19 cellular contexts compared by ENCODE assay signal in genomic region chr10:35362701-35363350, GRCh38. TPM values are rescaled to one million over a fixed set of nuclear protein-coding genes. Genes with fewer than 3 reads are reported as not detected.
DNase-seq lines count a peak whose midpoint lies in the region; ATAC-seq, FAIRE-seq and TF ChIP-seq lines count a peak whose summit lies in the region.
"Had no signal": no experiment of that assay in that cellular context is flagged by ENCODE, and none has a peak within 500 bp of the region (broad histone marks: within the 10 kb centered on the region; RNA-seq: fewer than 3 reads in every experiment).

No MANE protein-coding gene starts in this region.

- no peak for FAIRE-seq in HepG2 (lab: Jason Lieb, UNC)
- FAIRE-seq: A204.1, H1 had no signal

- DNase-seq in Calu3 (no peak), WTC11 (ENCODE audit: low spot score) (no peak), HepG2 (ENCODE audit: low spot score) (no peak), stomach (no peak), NCI-H226 (no peak), AG08396 (ENCODE audit: low spot score) (no peak)
- no peak for DNase-seq in activated CD4-positive, alpha-beta T cell treated with anti-CD3 and anti-CD28 coated beads for 48 hours
- DNase-seq: ACHN; AML-193; CD4-positive, alpha-beta T cell; DMS79 treated with DMSO at 0.1 percent for 48 hours; GF-D8; IMR-90; KBM-7 had no signal

- no peak for TF ChIP-seq RAD21 in HepG2 (CRISPR knock-in tag; IDR thresholded peaks at IDR 0.05)

- H3K4me1 Mint-ChIP-seq in Calu3 (ENCODE audit: low read depth, unreplicated experiment): peaks cover 22% of the 10 kb centered on the region
- H3K4me1 Mint-ChIP-seq in WTC11: peaks cover 23% of the 10 kb centered on the region

- H3K36me3 ChIP-seq in HepG2 (replicated peaks in 1 of 2; ENCODE audit: control insufficient read depth in 1 of 2, insufficient read depth in 2 of 2, low read length in 2 of 2): no peaks in the 10 kb centered on the region; a peak in 1 of 5 replicates
- H3K36me3 ChIP-seq in stomach: no peaks in the 10 kb centered on the region
- H3K36me3 ChIP-seq: HAP-1 had no signal

- H2AFZ ChIP-seq in HepG2 (ENCODE audit: low read length): no peak overlapping the region

- H3K27me3 Mint-ChIP-seq in Calu3 (ENCODE audit: unreplicated experiment) (no peaks in the 10 kb centered on the region), WTC11 (ENCODE audit: low read depth) (no peaks in the 10 kb centered on the region)
- H3K27me3 Mint-ChIP-seq: CD4-positive, alpha-beta T cell had no signal

- no peak overlapping the region for H3K4me2 ChIP-seq in HepG2 (ENCODE audit: low read depth, low read length)

- in situ Hi-C loops in HepG2 (cut with HindIII; ENCODE audit: extremely low pct_ligation_motif_present, low pct_unique_long_range_greater_than_20kb): no loop called here

- H3K9me3 ChIP-seq in HepG2 (ENCODE audit: low read length) (no peaks in the 10 kb centered on the region), stomach (no peaks in the 10 kb centered on the region)
- H3K9me3 ChIP-seq: HAP-1 had no signal

- WGBS in HepG2 (ENCODE audit: low lambda C conversion rate): 96% methylated on average over 18 of the region's 41 CpGs
- WGBS in stomach, 5 donors: 94 to 98% (median 96%) methylated on average over 20 to 41 of the region's 41 CpGs

- H3K27me3 ChIP-seq in HepG2 (ENCODE audit: control insufficient read depth in 1 of 2, insufficient read depth in 2 of 2, low read length in 2 of 2) (no peaks in the 10 kb centered on the region), stomach (no peaks in the 10 kb centered on the region)

- peaks cover 62% of the 10 kb centered on the region for H3K4me1 ChIP-seq in HepG2 (ENCODE audit: insufficient read depth, low read length)
- peaks cover 24 to 95% (median 60%) of the 10 kb centered on the region in 4 donors for H3K4me1 ChIP-seq in stomach

- H3K27ac Mint-ChIP-seq in Calu3 (ENCODE audit: unreplicated experiment): peak overlapping the region; percentile 13
- H3K27ac Mint-ChIP-seq in WTC11: no peak overlapping the region
- H3K27ac Mint-ChIP-seq: CD4-positive, alpha-beta T cell had no signal

- ATAC-seq in WTC11 (peak; percentile 20), HepG2 (no peak)

- peaks cover 92% of the 10 kb centered on the region for H3K79me2 ChIP-seq in HepG2 (ENCODE audit: insufficient read depth, low read length)

- POLR2A ChIA-PET in WTC11 (lab: Charles Lee): no interaction called here
- POLR2A ChIA-PET in HepG2 (lab: Yijun Ruan, JAX): interaction anchor here (3.4 kb wide), 1 partner anchor 31 kb away, joined by 13 read pairs; no protein-coding TSS in a partner anchor

- H4K20me1 ChIP-seq in HepG2 (ENCODE audit: insufficient read depth, low read length): no peaks in the 10 kb centered on the region; the same call in 1 of the 2 replicates

- CTCF ChIA-PET in Calu3 (lab: Charles Lee) (interaction anchor here (0.8 kb wide), 1 partner anchor 208 kb away, joined by 5 read pairs; no protein-coding TSS in a partner anchor), WTC11 (lab: Charles Lee) (no interaction called here), HepG2 (lab: Yijun Ruan, JAX; ENCODE audit: low intra/inter-chr PET ratio, low total read pairs) (no interaction called here)

- H3K4me3 Mint-ChIP-seq in Calu3 (ENCODE audit: low read depth, unreplicated experiment) (no peak overlapping the region), WTC11 (no peak overlapping the region)

- no peaks in the 10 kb centered on the region for H3K9me3 Mint-ChIP-seq in Calu3 (ENCODE audit: low read depth, unreplicated experiment)
- H3K9me3 Mint-ChIP-seq in WTC11: no peaks in the 10 kb centered on the region
- H3K9me3 Mint-ChIP-seq: CD4-positive, alpha-beta T cell had no signal

- TF ChIP-seq EP300 in HepG2 (IDR thresholded peaks at IDR 0.05; ENCODE audit: low read depth in 2 of 2, low read length in 2 of 2) (no peak), HepG2 (CRISPR knock-in tag; IDR thresholded peaks at IDR 0.05; ENCODE audit: borderline replicate concordance) (no peak), stomach (IDR thresholded peaks at IDR 0.05) (no peak)

- no TSS peak for BruUV-seq in Calu3 (replicated peaks; lab: Mats Ljungman, UMichigan)
- BruUV-seq in HepG2 (replicated peaks; lab: Mats Ljungman, UMichigan): no TSS peak

- peak overlapping the region; percentile 72 for H3K27ac ChIP-seq in HepG2 (ENCODE audit: extremely low read length, insufficient read depth, low read length)
- H3K27ac ChIP-seq in stomach: peak overlapping the region in 4 of 5 donors; percentile 7 to 79 (median 56)
- H3K27ac ChIP-seq: C4-2B, HL-60 had no signal

- TF ChIP-seq POLR2A in HepG2 (IDR thresholded peaks at IDR 0.05; ENCODE audit: insufficient read depth in 1 of 2, low read depth in 2 of 2, low read length in 2 of 2) (no peak), stomach (IDR thresholded peaks at IDR 0.05) (no peak)

- TF ChIP-seq CTCF in Calu3 (IDR thresholded peaks at IDR 0.05; ENCODE audit: unreplicated experiment) (no peak), WTC11 (IDR thresholded peaks at IDR 0.05) (no peak), HepG2 (CRISPR knock-in tag; IDR thresholded peaks at IDR 0.05) (no peak), stomach (IDR thresholded peaks at IDR 0.05) (no peak)

- peaks cover 10% of the 10 kb centered on the region for H3K36me3 Mint-ChIP-seq in Calu3 (ENCODE audit: insufficient read depth, unreplicated experiment)
- H3K36me3 Mint-ChIP-seq in WTC11: no peaks in the 10 kb centered on the region

- no peak overlapping the region for H3K4me3 ChIP-seq in HepG2 (replicated peaks in 1 of 3; ENCODE audit: insufficient read depth in 1 of 3, low read depth in 2 of 3, low read length in 3 of 3)
- H3K4me3 ChIP-seq in stomach: no peak overlapping the region
- H3K4me3 ChIP-seq: HAP-1 had no signal

- intact Hi-C loops in Calu3 (cut with micrococcal nuclease; ENCODE audit: unreplicated experiment): no loop called here
- intact Hi-C loops in HepG2 (cut with micrococcal nuclease; ENCODE audit: unreplicated experiment): no loop called here
- intact Hi-C loops in stomach (cut with DNase I; ENCODE audit: low total_unique reads): no loop called here

- H3K9ac ChIP-seq in HepG2 (ENCODE audit: insufficient read depth, low read depth, low read length): no peak overlapping the region

TF ChIP-seq in WTC11, 78 proteins besides CTCF, POLR2A, EP300 and RAD21 (continues in another document):
- no peak for TF ChIP-seq PREB (CRISPR knock-in tag; IDR thresholded peaks at IDR 0.05; ENCODE audit: borderline replicate concordance)
- TF ChIP-seq ETV6 (CRISPR knock-in tag; IDR thresholded peaks at IDR 0.05): no peak
- TF ChIP-seq SMAD4 (CRISPR knock-in tag; IDR thresholded peaks at IDR 0.05): no peak

TF ChIP-seq in HepG2, 621 proteins besides CTCF, POLR2A, EP300 and RAD21 (continues in another document):
- no peak for TF ChIP-seq NBN (conservative IDR thresholded peaks at IDR 0.05)
- TF ChIP-seq JUND (CRISPR knock-in tag; IDR thresholded peaks at IDR 0.05): no peak
- no peak for TF ChIP-seq RBM22 (optimal IDR thresholded peaks at IDR 0.05; ENCODE audit: low read length)
- TF ChIP-seq RXRA (CRISPR knock-in tag; IDR thresholded peaks at IDR 0.05): no peak
- TF ChIP-seq HOXD1 (CRISPR knock-in tag; IDR thresholded peaks at IDR 0.05): no peak
- no peak for TF ChIP-seq SOX13 (IDR thresholded peaks at IDR 0.05)
- TF ChIP-seq SOX13 (CRISPR knock-in tag; conservative IDR thresholded peaks at IDR 0.05 in 1 of 2, IDR thresholded peaks at IDR 0.05 in 1 of 2): no peak
- no peak for TF ChIP-seq ZNF569 (CRISPR knock-in tag; IDR thresholded peaks at IDR 0.05; ENCODE audit: borderline replicate concordance)

RNA-seq across cellular contexts. Expression of gene CCNY, which starts 26.5 kb away (rescaled TPM):
- total RNA-seq in Calu3 (2022) (59.1 and 60.6 TPM in 2 replicates), WTC11 (2021) (53.3 to 59.1 TPM (median 53.6 TPM) in 3 replicates), HepG2 (2016; rRNA removed; fragmentation: Illumina TruSeq; extraction: Trizol) (54.7 and 63.6 TPM in 2 replicates), stomach (10 to 100 TPM in 4 of 5 donors, 1 to 10 TPM in 1; 5.8 to 99.6 (median 60.0) TPM)
- 18.1 and 25.9 TPM in 2 replicates for total RNA-seq in HepG2 (2016; cell fraction: cytosol; rRNA removed; fragmentation: Illumina TruSeq; extraction: Trizol; ENCODE audit: low read depth)
- total RNA-seq in HepG2 (2016; cell fraction: insoluble cytoplasmic fraction; rRNA removed; fragmentation: Illumina TruSeq; extraction: Trizol): 53.9 and 58.9 TPM in 2 replicates
- 49.7 and 54.2 TPM in 2 replicates for total RNA-seq in HepG2 (2016; cell fraction: membrane; rRNA removed; fragmentation: Illumina TruSeq; extraction: Trizol)
- 31.8 and 32.4 TPM in 2 replicates for total RNA-seq in HepG2 (2016; cell fraction: nucleus; rRNA removed; fragmentation: Illumina TruSeq; extraction: Trizol)
- polyA plus RNA-seq in HepG2 (2011; rRNA removed) (46.4 and 48.2 TPM in 2 replicates), stomach (10 to 100 TPM; 20.2 to 29.4 (median 25.8) TPM)
- 27.7 and 34.1 TPM in 2 replicates for polyA plus RNA-seq in HepG2 (2011; cell fraction: cytosol; rRNA removed)
- 12.4 and 14.5 TPM in 2 replicates for polyA plus RNA-seq in HepG2 (2011; cell fraction: nucleus; rRNA removed)
- polyA plus RNA-seq in HepG2 (2012): 49.5 and 71.9 TPM in 2 replicates
- polyA plus RNA-seq in HepG2 (2016; cell fraction: cytosol; fragmentation: Illumina TruSeq; extraction: Trizol; ENCODE audit: low read depth): 25.8 and 27.0 TPM in 2 replicates
- polyA plus RNA-seq in HepG2 (2016; cell fraction: insoluble cytoplasmic fraction; fragmentation: Illumina TruSeq; extraction: Trizol; ENCODE audit: low read depth): 74.5 and 85.3 TPM in 2 replicates
- 59.1 and 60.1 TPM in 2 replicates for polyA plus RNA-seq in HepG2 (2016; cell fraction: membrane; fragmentation: Illumina TruSeq; extraction: Trizol; ENCODE audit: low read depth)
- 48.6 and 48.7 TPM in 2 replicates for polyA plus RNA-seq in HepG2 (2016; cell fraction: nucleus; fragmentation: Illumina TruSeq; extraction: Trizol; ENCODE audit: insufficient read depth, low read depth)
- 42.9 and 44.3 TPM in 2 replicates for polyA minus RNA-seq in HepG2 (2011; rRNA and poly(A)+ RNA removed; ENCODE audit: low replicate concordance)
- polyA minus RNA-seq in HepG2 (2011; cell fraction: cytosol; rRNA and poly(A)+ RNA removed): 25.1 and 33.3 TPM in 2 replicates
- 27.3 and 40.3 TPM in 2 replicates for polyA minus RNA-seq in HepG2 (2011; cell fraction: nucleus; rRNA and poly(A)+ RNA removed)
